In the genomic region with DNA sequence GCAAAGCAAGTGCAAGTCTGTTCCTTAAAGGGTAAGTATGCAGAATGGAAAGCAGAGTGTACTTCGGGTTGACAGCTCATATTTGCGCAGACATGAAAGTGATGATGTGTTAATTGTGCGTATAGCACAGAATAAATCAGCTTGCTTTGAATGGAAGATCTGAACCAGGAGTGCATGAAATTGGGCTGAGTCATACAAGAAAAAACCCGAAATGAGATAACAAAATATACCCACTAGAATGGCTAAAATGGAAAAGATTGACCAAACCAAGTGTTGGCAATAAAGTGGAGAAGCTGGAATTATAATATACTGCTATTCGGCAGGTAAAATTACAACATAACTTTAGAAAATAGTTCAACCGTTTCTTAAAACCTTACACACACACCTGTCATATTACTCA, we compare ENCODE assay signal across 3 cellular contexts.
TF ChIP-seq lines count a peak whose summit lies in the region.

No MANE protein-coding gene starts in this region.

TF ChIP-seq in GM23338, 12 proteins besides CTCF, POLR2A, EP300 and RAD21 (continues in another document):
- TF ChIP-seq, protein P1, sequence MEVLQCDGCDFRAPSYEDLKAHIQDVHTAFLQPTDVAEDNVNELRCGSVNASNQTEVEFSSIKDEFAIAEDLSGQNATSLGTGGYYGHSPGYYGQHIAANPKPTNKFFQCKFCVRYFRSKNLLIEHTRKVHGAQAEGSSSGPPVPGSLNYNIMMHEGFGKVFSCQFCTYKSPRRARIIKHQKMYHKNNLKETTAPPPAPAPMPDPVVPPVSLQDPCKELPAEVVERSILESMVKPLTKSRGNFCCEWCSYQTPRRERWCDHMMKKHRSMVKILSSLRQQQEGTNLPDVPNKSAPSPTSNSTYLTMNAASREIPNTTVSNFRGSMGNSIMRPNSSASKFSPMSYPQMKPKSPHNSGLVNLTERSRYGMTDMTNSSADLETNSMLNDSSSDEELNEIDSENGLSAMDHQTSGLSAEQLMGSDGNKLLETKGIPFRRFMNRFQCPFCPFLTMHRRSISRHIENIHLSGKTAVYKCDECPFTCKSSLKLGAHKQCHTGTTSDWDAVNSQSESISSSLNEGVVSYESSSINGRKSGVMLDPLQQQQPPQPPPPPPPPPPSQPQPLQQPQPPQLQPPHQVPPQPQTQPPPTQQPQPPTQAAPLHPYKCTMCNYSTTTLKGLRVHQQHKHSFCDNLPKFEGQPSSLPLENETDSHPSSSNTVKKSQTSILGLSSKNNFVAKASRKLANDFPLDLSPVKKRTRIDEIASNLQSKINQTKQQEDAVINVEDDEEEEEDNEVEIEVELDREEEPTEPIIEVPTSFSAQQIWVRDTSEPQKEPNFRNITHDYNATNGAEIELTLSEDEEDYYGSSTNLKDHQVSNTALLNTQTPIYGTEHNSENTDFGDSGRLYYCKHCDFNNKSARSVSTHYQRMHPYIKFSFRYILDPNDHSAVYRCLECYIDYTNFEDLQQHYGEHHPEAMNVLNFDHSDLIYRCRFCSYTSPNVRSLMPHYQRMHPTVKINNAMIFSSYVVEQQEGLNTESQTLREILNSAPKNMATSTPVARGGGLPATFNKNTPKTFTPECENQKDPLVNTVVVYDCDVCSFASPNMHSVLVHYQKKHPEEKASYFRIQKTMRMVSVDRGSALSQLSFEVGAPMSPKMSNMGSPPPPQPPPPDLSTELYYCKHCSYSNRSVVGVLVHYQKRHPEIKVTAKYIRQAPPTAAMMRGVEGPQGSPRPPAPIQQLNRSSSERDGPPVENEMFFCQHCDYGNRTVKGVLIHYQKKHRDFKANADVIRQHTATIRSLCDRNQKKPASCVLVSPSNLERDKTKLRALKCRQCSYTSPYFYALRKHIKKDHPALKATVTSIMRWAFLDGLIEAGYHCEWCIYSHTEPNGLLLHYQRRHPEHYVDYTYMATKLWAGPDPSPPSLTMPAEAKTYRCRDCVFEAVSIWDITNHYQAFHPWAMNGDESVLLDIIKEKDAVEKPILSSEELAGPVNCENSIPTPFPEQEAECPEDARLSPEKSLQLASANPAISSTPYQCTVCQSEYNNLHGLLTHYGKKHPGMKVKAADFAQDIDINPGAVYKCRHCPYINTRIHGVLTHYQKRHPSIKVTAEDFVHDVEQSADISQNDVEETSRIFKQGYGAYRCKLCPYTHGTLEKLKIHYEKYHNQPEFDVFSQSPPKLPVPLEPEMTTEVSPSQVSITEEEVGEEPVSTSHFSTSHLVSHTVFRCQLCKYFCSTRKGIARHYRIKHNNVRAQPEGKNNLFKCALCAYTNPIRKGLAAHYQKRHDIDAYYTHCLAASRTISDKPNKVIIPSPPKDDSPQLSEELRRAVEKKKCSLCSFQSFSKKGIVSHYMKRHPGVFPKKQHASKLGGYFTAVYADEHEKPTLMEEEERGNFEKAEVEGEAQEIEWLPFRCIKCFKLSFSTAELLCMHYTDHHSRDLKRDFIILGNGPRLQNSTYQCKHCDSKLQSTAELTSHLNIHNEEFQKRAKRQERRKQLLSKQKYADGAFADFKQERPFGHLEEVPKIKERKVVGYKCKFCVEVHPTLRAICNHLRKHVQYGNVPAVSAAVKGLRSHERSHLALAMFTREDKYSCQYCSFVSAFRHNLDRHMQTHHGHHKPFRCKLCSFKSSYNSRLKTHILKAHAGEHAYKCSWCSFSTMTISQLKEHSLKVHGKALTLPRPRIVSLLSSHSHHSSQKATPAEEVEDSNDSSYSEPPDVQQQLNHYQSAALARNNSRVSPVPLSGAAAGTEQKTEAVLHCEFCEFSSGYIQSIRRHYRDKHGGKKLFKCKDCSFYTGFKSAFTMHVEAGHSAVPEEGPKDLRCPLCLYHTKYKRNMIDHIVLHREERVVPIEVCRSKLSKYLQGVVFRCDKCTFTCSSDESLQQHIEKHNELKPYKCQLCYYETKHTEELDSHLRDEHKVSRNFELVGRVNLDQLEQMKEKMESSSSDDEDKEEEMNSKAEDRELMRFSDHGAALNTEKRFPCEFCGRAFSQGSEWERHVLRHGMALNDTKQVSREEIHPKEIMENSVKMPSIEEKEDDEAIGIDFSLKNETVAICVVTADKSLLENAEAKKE (CRISPR knock-in tag; IDR thresholded peaks at IDR 0.05), result no peak
- TF ChIP-seq JUNB (IDR thresholded peaks at IDR 0.05; ENCODE audit: unreplicated experiment), result no peak
- TF ChIP-seq STAT1 (IDR thresholded peaks at IDR 0.05; ENCODE audit: unreplicated experiment), result no peak
- no peak for TF ChIP-seq EZH2 (IDR thresholded peaks at IDR 0.05; ENCODE audit: low read depth, unreplicated experiment)
- no peak for TF ChIP-seq NANOG (IDR thresholded peaks at IDR 0.05; ENCODE audit: borderline replicate concordance)

TF ChIP-seq in H1, 55 proteins besides CTCF, POLR2A, EP300 and RAD21 (continues in another document):
- no peak for TF ChIP-seq NRF1 (IDR thresholded peaks at IDR 0.05; ENCODE audit: low read depth, low read length)
- no peak for TF ChIP-seq KDM1A (IDR thresholded peaks at IDR 0.05; ENCODE audit: borderline replicate concordance, low read length)
- TF ChIP-seq YY1 (IDR thresholded peaks at IDR 0.05; ENCODE audit: low read depth, low read length), result no peak
- no peak for TF ChIP-seq KDM4A (IDR thresholded peaks at IDR 0.05; ENCODE audit: low read depth, low read length, severe bottlenecking)
- TF ChIP-seq HDAC2 (IDR thresholded peaks at IDR 0.05; ENCODE audit: borderline replicate concordance in 1 of 2, low read depth in 2 of 2, low read length in 2 of 2), result no peak
- TF ChIP-seq CHD1 (IDR thresholded peaks at IDR 0.05; ENCODE audit: low read depth, low read length), result no peak

TF ChIP-seq in neural cell, 6 proteins besides CTCF, POLR2A, EP300 and RAD21:
- TF ChIP-seq TAF1 (IDR thresholded peaks at IDR 0.05; ENCODE audit: low read depth) (no peak), SMC3 (conservative IDR thresholded peaks at IDR 0.05; ENCODE audit: poor library complexity) (no peak), POLR2AphosphoS5 (IDR thresholded peaks at IDR 0.05) (no peak), MXI1 (conservative IDR thresholded peaks at IDR 0.05; ENCODE audit: poor library complexity, severe bottlenecking) (no peak), EZH2 (IDR thresholded peaks at IDR 0.05; ENCODE audit: borderline replicate concordance, insufficient read depth, low read length, poor library complexity, severe bottlenecking) (no peak)
- TF ChIP-seq, protein P2, sequence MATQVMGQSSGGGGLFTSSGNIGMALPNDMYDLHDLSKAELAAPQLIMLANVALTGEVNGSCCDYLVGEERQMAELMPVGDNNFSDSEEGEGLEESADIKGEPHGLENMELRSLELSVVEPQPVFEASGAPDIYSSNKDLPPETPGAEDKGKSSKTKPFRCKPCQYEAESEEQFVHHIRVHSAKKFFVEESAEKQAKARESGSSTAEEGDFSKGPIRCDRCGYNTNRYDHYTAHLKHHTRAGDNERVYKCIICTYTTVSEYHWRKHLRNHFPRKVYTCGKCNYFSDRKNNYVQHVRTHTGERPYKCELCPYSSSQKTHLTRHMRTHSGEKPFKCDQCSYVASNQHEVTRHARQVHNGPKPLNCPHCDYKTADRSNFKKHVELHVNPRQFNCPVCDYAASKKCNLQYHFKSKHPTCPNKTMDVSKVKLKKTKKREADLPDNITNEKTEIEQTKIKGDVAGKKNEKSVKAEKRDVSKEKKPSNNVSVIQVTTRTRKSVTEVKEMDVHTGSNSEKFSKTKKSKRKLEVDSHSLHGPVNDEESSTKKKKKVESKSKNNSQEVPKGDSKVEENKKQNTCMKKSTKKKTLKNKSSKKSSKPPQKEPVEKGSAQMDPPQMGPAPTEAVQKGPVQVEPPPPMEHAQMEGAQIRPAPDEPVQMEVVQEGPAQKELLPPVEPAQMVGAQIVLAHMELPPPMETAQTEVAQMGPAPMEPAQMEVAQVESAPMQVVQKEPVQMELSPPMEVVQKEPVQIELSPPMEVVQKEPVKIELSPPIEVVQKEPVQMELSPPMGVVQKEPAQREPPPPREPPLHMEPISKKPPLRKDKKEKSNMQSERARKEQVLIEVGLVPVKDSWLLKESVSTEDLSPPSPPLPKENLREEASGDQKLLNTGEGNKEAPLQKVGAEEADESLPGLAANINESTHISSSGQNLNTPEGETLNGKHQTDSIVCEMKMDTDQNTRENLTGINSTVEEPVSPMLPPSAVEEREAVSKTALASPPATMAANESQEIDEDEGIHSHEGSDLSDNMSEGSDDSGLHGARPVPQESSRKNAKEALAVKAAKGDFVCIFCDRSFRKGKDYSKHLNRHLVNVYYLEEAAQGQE (IDR thresholded peaks at IDR 0.05; ENCODE audit: borderline replicate concordance), result no peak
